Comparison of ENCODE assay signal across 17 cellular contexts in the genomic region with DNA sequence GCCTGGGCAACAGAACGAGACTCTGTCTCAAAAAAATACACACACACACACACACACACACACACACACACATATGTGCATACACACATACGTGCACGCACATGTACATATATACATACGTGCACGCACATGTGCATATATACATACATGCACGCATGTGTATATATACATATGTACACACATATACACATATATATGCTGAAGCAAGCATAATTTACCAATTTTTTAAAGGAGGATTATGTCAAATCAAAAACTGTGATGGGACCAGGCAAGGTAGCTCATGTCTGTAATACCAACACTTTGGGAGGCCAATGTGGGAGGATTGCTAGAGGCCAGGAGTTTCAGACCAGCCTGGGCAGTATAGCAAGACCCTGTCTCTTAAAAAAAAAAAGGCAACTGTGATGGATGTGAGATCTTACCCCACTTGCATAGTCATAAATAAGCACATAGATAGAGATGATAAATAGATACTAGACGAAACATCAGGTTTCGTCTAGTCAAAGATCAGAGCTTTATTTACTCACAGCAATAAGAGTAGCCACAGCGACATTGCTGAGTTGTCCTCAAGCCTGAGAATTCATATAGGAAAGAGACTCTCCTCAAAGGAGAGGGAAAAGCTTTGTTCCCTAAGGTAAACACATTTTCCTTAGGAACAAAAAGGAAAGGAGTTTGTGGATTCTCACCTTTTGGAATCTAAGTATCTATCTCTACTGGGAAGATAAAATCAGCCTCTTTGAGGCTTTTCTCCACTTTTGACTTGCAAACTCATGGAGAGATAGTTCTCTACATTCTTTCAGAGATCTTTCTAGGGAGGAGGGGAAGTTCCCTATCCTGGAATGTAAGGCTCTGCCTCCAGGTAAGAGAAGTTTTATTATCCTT.
DNase-seq lines count a peak whose midpoint lies in the region; ATAC-seq lines count a peak whose summit lies in the region.
"Had no signal": no experiment of that assay in that cellular context is flagged by ENCODE, and none has a peak within 500 bp of the region (broad histone marks: within the 10 kb centered on the region; RNA-seq: fewer than 3 reads in every experiment).

No MANE protein-coding gene starts in this region.

- ATAC-seq in naive thymus-derived CD4-positive, alpha-beta T cell = no peak
- no peak for ATAC-seq in HG03135 (IDR thresholded peaks at IDR 0.05; ENCODE audit: unreplicated experiment)

- H3K36me3 ChIP-seq in CD8-positive, alpha-beta memory T cell (ENCODE audit: insufficient read depth, low read length) = no peaks in the 10 kb centered on the region
- no peaks in the 10 kb centered on the region for H3K36me3 ChIP-seq in H7 (replicated peaks; ENCODE audit: control insufficient read depth, insufficient read depth, low read length)
- no peaks in the 10 kb centered on the region for H3K36me3 ChIP-seq in naive thymus-derived CD4-positive, alpha-beta T cell (ENCODE audit: control insufficient read depth in 2 of 3, insufficient read depth in 3 of 3, low read length in 3 of 3)

- H3K4me1 ChIP-seq in CD8-positive, alpha-beta memory T cell (ENCODE audit: insufficient read depth, low read length) = peaks cover 23% of the 10 kb centered on the region
- H3K4me1 ChIP-seq in naive thymus-derived CD4-positive, alpha-beta T cell (ENCODE audit: control insufficient read depth in 2 of 2, insufficient read depth in 2 of 2, low read length in 2 of 2) = peaks cover 0 to 41% of the 10 kb centered on the region in 2 donors
- H3K4me1 ChIP-seq: testis had no signal

- H3K27me3 Mint-ChIP-seq in CD8-positive, alpha-beta memory T cell = no peaks in the 10 kb centered on the region
- H3K27me3 Mint-ChIP-seq in activated T-helper 1 cell treated with anti-CD3 and anti-CD28 coated beads, Interleukin-12 subunit alpha, Interleukin-12 subunit beta, Interleukin-2, Interleukin-4 antibody, amounts not matched to agents 30 ng/mL and 10 ng/mL and 1 ng/mL, durations not matched to agents 14 hours and 24 hours and 36 hours (ENCODE audit: insufficient read depth) = no peaks in the 10 kb centered on the region
- H3K27me3 Mint-ChIP-seq in naive thymus-derived CD4-positive, alpha-beta T cell = no peaks in the 10 kb centered on the region

- CTCF ChIA-PET in CD8-positive, alpha-beta memory T cell (lab: Charles Lee) = interaction anchor here (1.6 to 1.8 kb wide), 2 partner anchors 34 to 92 kb away, joined by 3 to 5 read pairs; no protein-coding TSS in a partner anchor
- CTCF ChIA-PET in naive thymus-derived CD4-positive, alpha-beta T cell (lab: Charles Lee) = no interaction called here

- DNase-seq in CD8-positive, alpha-beta memory T cell = no peak
- DNase-seq in H7 (peak; percentile 38), NCI-H1105 (lab: John Stamatoyannopoulos, UW) (no peak), RPMI8226 (no peak)
- no peak for DNase-seq in activated T-helper 1 cell treated with anti-CD3 and anti-CD28 coated beads, Interleukin-12 subunit alpha, Interleukin-12 subunit beta, Interleukin-2, Interleukin-4 antibody, amounts not matched to agents 30 ng/mL and 10 ng/mL and 1 ng/mL, durations not matched to agents 14 hours and 24 hours and 36 hours (ENCODE audit: low spot score)
- DNase-seq in naive thymus-derived CD4-positive, alpha-beta T cell = no peak
- DNase-seq: amniotic stem cell, erythroblast, glutamatergic neuron, kidney glomerular epithelial cell, NCI-H2081, NCI-H69, posterior cingulate gyrus, SHP77, testis had no signal

- H3K4me1 Mint-ChIP-seq in CD8-positive, alpha-beta memory T cell = peaks cover 40 to 70% (median 62%) of the 10 kb centered on the region in 3 donors
- H3K4me1 Mint-ChIP-seq in activated T-helper 1 cell treated with anti-CD3 and anti-CD28 coated beads, Interleukin-12 subunit alpha, Interleukin-12 subunit beta, Interleukin-2, Interleukin-4 antibody, amounts not matched to agents 30 ng/mL and 10 ng/mL and 1 ng/mL, durations not matched to agents 14 hours and 24 hours and 36 hours (ENCODE audit: low read depth) = peaks cover 40% of the 10 kb centered on the region
- peaks cover 26 to 66% (median 60%) of the 10 kb centered on the region in 7 donors for H3K4me1 Mint-ChIP-seq in naive thymus-derived CD4-positive, alpha-beta T cell

- peak overlapping the region; percentile 88 to 96 (median 91) for H3K4me3 Mint-ChIP-seq in CD8-positive, alpha-beta memory T cell
- no peak overlapping the region for H3K4me3 Mint-ChIP-seq in activated T-helper 1 cell treated with anti-CD3 and anti-CD28 coated beads, Interleukin-12 subunit alpha, Interleukin-12 subunit beta, Interleukin-2, Interleukin-4 antibody, amounts not matched to agents 30 ng/mL and 10 ng/mL and 1 ng/mL, durations not matched to agents 14 hours and 24 hours and 36 hours
- peak overlapping the region in 8 of 10 donors; percentile 77 to 91 (median 84) for H3K4me3 Mint-ChIP-seq in naive thymus-derived CD4-positive, alpha-beta T cell

- intact Hi-C loops in activated T-helper 1 cell treated with anti-CD3 and anti-CD28 coated beads, Interleukin-12 subunit alpha, Interleukin-12 subunit beta, Interleukin-2, Interleukin-4 antibody, amounts not matched to agents 30 ng/mL and 10 ng/mL and 1 ng/mL, durations not matched to agents 14 hours and 24 hours and 36 hours (cut with micrococcal nuclease) = loop anchor here (1.0 to 5.0 kb wide), 6 partner anchors 40 to 454 kb away; a partner anchor contains a TSS
- intact Hi-C loops in naive thymus-derived CD4-positive, alpha-beta T cell (cut with micrococcal nuclease) = loop anchor here (1.0 to 10.0 kb wide), 4 partner anchors 13 to 479 kb away; a partner anchor contains a TSS

- POLR2A ChIA-PET in CD8-positive, alpha-beta memory T cell (lab: Charles Lee) = interaction anchor here (0.7 to 2.1 kb wide), 5 partner anchors 74 to 174 kb away, joined by 3 to 11 read pairs (median 4); a partner anchor contains a TSS
- POLR2A ChIA-PET in naive thymus-derived CD4-positive, alpha-beta T cell (lab: Charles Lee) = interaction anchor here (0.7 to 1.2 kb wide), 4 partner anchors 13 to 222 kb away, joined by 3 read pairs; no protein-coding TSS in a partner anchor

- peak overlapping the region; percentile 32 to 97 (median 88) for H3K27ac Mint-ChIP-seq in CD8-positive, alpha-beta memory T cell
- H3K27ac Mint-ChIP-seq in activated T-helper 1 cell treated with anti-CD3 and anti-CD28 coated beads, Interleukin-12 subunit alpha, Interleukin-12 subunit beta, Interleukin-2, Interleukin-4 antibody, amounts not matched to agents 30 ng/mL and 10 ng/mL and 1 ng/mL, durations not matched to agents 14 hours and 24 hours and 36 hours = peak overlapping the region; percentile 14
- peak overlapping the region; percentile 24 to 95 (median 88) for H3K27ac Mint-ChIP-seq in naive thymus-derived CD4-positive, alpha-beta T cell

- no peaks in the 10 kb centered on the region for H3K9me3 ChIP-seq in CD8-positive, alpha-beta memory T cell (ENCODE audit: low read length)
- no peaks in the 10 kb centered on the region for H3K9me3 ChIP-seq in naive thymus-derived CD4-positive, alpha-beta T cell (ENCODE audit: control insufficient read depth in 2 of 3, low read length in 3 of 3)
- H3K9me3 ChIP-seq: testis had no signal

- peaks cover 0 to 12% (median 4%) of the 10 kb centered on the region in 5 donors for H3K9me3 Mint-ChIP-seq in CD8-positive, alpha-beta memory T cell
- peaks cover 6% of the 10 kb centered on the region for H3K9me3 Mint-ChIP-seq in activated T-helper 1 cell treated with anti-CD3 and anti-CD28 coated beads, Interleukin-12 subunit alpha, Interleukin-12 subunit beta, Interleukin-2, Interleukin-4 antibody, amounts not matched to agents 30 ng/mL and 10 ng/mL and 1 ng/mL, durations not matched to agents 14 hours and 24 hours and 36 hours
- peaks cover 0 to 6% (median 2%) of the 10 kb centered on the region in 11 donors for H3K9me3 Mint-ChIP-seq in naive thymus-derived CD4-positive, alpha-beta T cell

- H3K36me3 Mint-ChIP-seq in CD8-positive, alpha-beta memory T cell = peaks cover 2 to 20% (median 4%) of the 10 kb centered on the region in 3 donors
- H3K36me3 Mint-ChIP-seq in activated T-helper 1 cell treated with anti-CD3 and anti-CD28 coated beads, Interleukin-12 subunit alpha, Interleukin-12 subunit beta, Interleukin-2, Interleukin-4 antibody, amounts not matched to agents 30 ng/mL and 10 ng/mL and 1 ng/mL, durations not matched to agents 14 hours and 24 hours and 36 hours (ENCODE audit: low read depth) = peaks cover 5% of the 10 kb centered on the region
- peaks cover 0 to 10% (median 0%) of the 10 kb centered on the region in 5 donors for H3K36me3 Mint-ChIP-seq in naive thymus-derived CD4-positive, alpha-beta T cell

- H3K4me3 ChIP-seq in CD8-positive, alpha-beta memory T cell (ENCODE audit: low read length) = peak overlapping the region; percentile 12
- no peak overlapping the region for H3K4me3 ChIP-seq in H7 (ENCODE audit: insufficient read depth, low read depth, low read length)
- peak overlapping the region; percentile 32 for H3K4me3 ChIP-seq in naive thymus-derived CD4-positive, alpha-beta T cell (ENCODE audit: low read length)
- H3K4me3 ChIP-seq: testis had no signal

- no peaks in the 10 kb centered on the region for H3K27me3 ChIP-seq in CD8-positive, alpha-beta memory T cell (ENCODE audit: insufficient read depth, low read length, poor library complexity, severe bottlenecking)
- no peaks in the 10 kb centered on the region for H3K27me3 ChIP-seq in H7 (ENCODE audit: control insufficient read depth, insufficient read depth, low read length)
- H3K27me3 ChIP-seq in naive thymus-derived CD4-positive, alpha-beta T cell (ENCODE audit: control insufficient read depth in 2 of 2, insufficient read depth in 2 of 2, low read length in 2 of 2) = no peaks in the 10 kb centered on the region
- H3K27me3 ChIP-seq: testis had no signal

- no peak overlapping the region for H3K27ac ChIP-seq in CD8-positive, alpha-beta memory T cell (ENCODE audit: low read depth, low read length)
- H3K27ac ChIP-seq in naive thymus-derived CD4-positive, alpha-beta T cell (ENCODE audit: low read depth, low read length) = no peak overlapping the region
- H3K27ac ChIP-seq: C4-2B, testis had no signal

Comparison
In these comparisons a context has a peak if more than half of its experiments do, and no peak if none do; other contexts are left out.
1. H3K27ac Mint-ChIP-seq: peak in every context shown above with its lines; median percentile 88 in CD8-positive, alpha-beta memory T cell; 88 in naive thymus-derived CD4-positive, alpha-beta T cell; 14 in activated T-helper 1 cell treated with anti-CD3 and anti-CD28 coated beads, Interleukin-12 subunit alpha, Interleukin-12 subunit beta, Interleukin-2, Interleukin-4 antibody, amounts not matched to agents 30 ng/mL and 10 ng/mL and 1 ng/mL, durations not matched to agents 14 hours and 24 hours and 36 hours.